In genomic region chr1:193539731-193540459, GRCh38 we compare ENCODE assay signal across 10 cellular contexts.
A peak's percentile ranks its signal among the peaks of the same experiment; 100 is the strongest.
DNase-seq lines count a peak whose midpoint lies in the region; ATAC-seq and TF ChIP-seq lines count a peak whose summit lies in the region.
"Had no signal": no experiment of that assay in that cellular context is flagged by ENCODE, and none has a peak within 500 bp of the region (broad histone marks: within the 10 kb centered on the region; RNA-seq: fewer than 3 reads in every experiment).

No MANE protein-coding gene starts in this region.

- DNase-seq in NOMO-1 treated with DMSO at 0.1 percent for 48 hours (lab: John Stamatoyannopoulos, UW; ENCODE audit: unreplicated experiment) (peak; percentile 26), NOMO-1 treated with dmso at 0.1 percent for 144 hours (lab: John Stamatoyannopoulos, UW; ENCODE audit: unreplicated experiment) (no peak), activated gamma-delta T cell treated with Interleukin-2 at 50 U/mL for 16 hours (no peak), brain microvascular endothelial cell (no peak), ecto neural progenitor cell (ENCODE audit: low spot score) (no peak)
- DNase-seq in T-helper 2 cell treated with Interferon-gamma antibody and Interleukin-4, amounts not matched to agents 5 μg/mL and 100 μg/mL, for 36 hours (ENCODE audit: low spot score), result peak; percentile 22
- DNase-seq in stimulated activated naive B cell treated with anti-CD40 and anti-IgM and Interleukin-4, amounts not matched to agents 10 μg/mL and 1 μg/mL and 100 μg/mL, for 72 hours, result peak; percentile 6
- DNase-seq: SJCRH30 had no signal

- in situ Hi-C loops in brain microvascular endothelial cell (cut with HindIII; ENCODE audit: low pct_ligation_motif_present, low sequenced_read_pairs), result no loop called here

- H3K27me3 ChIP-seq in brain microvascular endothelial cell (replicated peaks), result no peaks in the 10 kb centered on the region
- H3K27me3 ChIP-seq: SJCRH30 had no signal

- peak overlapping the region; percentile 70 for H3K4me3 Mint-ChIP-seq in T-helper 2 cell treated with Interferon-gamma antibody and Interleukin-4, amounts not matched to agents 5 μg/mL and 100 μg/mL, for 36 hours
- peak overlapping the region; percentile 74 to 81 for H3K4me3 Mint-ChIP-seq in stimulated activated naive B cell treated with anti-CD40 and anti-IgM and Interleukin-4, amounts not matched to agents 10 μg/mL and 1 μg/mL and 100 μg/mL, for 72 hours

- H3K4me3 ChIP-seq in brain microvascular endothelial cell (ENCODE audit: low read depth, low read length), result no peak overlapping the region
- H3K4me3 ChIP-seq: SJCRH30 had no signal

- no peaks in the 10 kb centered on the region for H3K27me3 Mint-ChIP-seq in T-helper 2 cell treated with Interferon-gamma antibody and Interleukin-4, amounts not matched to agents 5 μg/mL and 100 μg/mL, for 36 hours (ENCODE audit: low read depth)
- no peaks in the 10 kb centered on the region for H3K27me3 Mint-ChIP-seq in stimulated activated naive B cell treated with anti-CD40 and anti-IgM and Interleukin-4, amounts not matched to agents 10 μg/mL and 1 μg/mL and 100 μg/mL, for 72 hours

- TF ChIP-seq CTCF in brain microvascular endothelial cell (IDR thresholded peaks at IDR 0.05; ENCODE audit: low read depth, low read length, missing control alignments), result no peak

- peaks cover 46% of the 10 kb centered on the region for H3K4me1 Mint-ChIP-seq in T-helper 2 cell treated with Interferon-gamma antibody and Interleukin-4, amounts not matched to agents 5 μg/mL and 100 μg/mL, for 36 hours (ENCODE audit: low read depth)
- peaks cover 20 to 38% of the 10 kb centered on the region in 2 donors for H3K4me1 Mint-ChIP-seq in stimulated activated naive B cell treated with anti-CD40 and anti-IgM and Interleukin-4, amounts not matched to agents 10 μg/mL and 1 μg/mL and 100 μg/mL, for 72 hours

- H3K27ac ChIP-seq in brain microvascular endothelial cell, result no peak overlapping the region
- H3K27ac ChIP-seq: 22Rv1, SJCRH30 had no signal

- H3K36me3 ChIP-seq in brain microvascular endothelial cell (replicated peaks), result no peaks in the 10 kb centered on the region
- H3K36me3 ChIP-seq: SJCRH30 had no signal

- H3K9me3 Mint-ChIP-seq in T-helper 2 cell treated with Interferon-gamma antibody and Interleukin-4, amounts not matched to agents 5 μg/mL and 100 μg/mL, for 36 hours, result peaks cover 10% of the 10 kb centered on the region
- H3K9me3 Mint-ChIP-seq in stimulated activated naive B cell treated with anti-CD40 and anti-IgM and Interleukin-4, amounts not matched to agents 10 μg/mL and 1 μg/mL and 100 μg/mL, for 72 hours, result no peaks in the 10 kb centered on the region

- peaks cover 13% of the 10 kb centered on the region for H3K36me3 Mint-ChIP-seq in T-helper 2 cell treated with Interferon-gamma antibody and Interleukin-4, amounts not matched to agents 5 μg/mL and 100 μg/mL, for 36 hours (ENCODE audit: low read depth)
- no peaks in the 10 kb centered on the region for H3K36me3 Mint-ChIP-seq in stimulated activated naive B cell treated with anti-CD40 and anti-IgM and Interleukin-4, amounts not matched to agents 10 μg/mL and 1 μg/mL and 100 μg/mL, for 72 hours

- peak; percentile 55 for ATAC-seq in HG02885 (IDR thresholded peaks at IDR 0.05; ENCODE audit: poor library complexity, unreplicated experiment)
- peak; percentile 44 to 49 for ATAC-seq in stimulated activated naive B cell treated with anti-CD40 and anti-IgM and Interleukin-4, amounts not matched to agents 10 μg/mL and 1 μg/mL and 100 μg/mL, for 72 hours (replicated peaks)

- peak overlapping the region; percentile 96 for H3K27ac Mint-ChIP-seq in T-helper 2 cell treated with Interferon-gamma antibody and Interleukin-4, amounts not matched to agents 5 μg/mL and 100 μg/mL, for 36 hours
- H3K27ac Mint-ChIP-seq in stimulated activated naive B cell treated with anti-CD40 and anti-IgM and Interleukin-4, amounts not matched to agents 10 μg/mL and 1 μg/mL and 100 μg/mL, for 72 hours, result peak overlapping the region; percentile 37

Comparison
In these comparisons a context has a peak if more than half of its experiments do, and no peak if none do; other contexts are left out.
1. DNase-seq: peak in NOMO-1 treated with DMSO at 0.1 percent for 48 hours (single experiment), T-helper 2 cell treated with Interferon-gamma antibody and Interleukin-4, amounts not matched to agents 5 μg/mL and 100 μg/mL, for 36 hours (single experiment) and stimulated activated naive B cell treated with anti-CD40 and anti-IgM and Interleukin-4, amounts not matched to agents 10 μg/mL and 1 μg/mL and 100 μg/mL, for 72 hours (single experiment); none in NOMO-1 treated with dmso at 0.1 percent for 144 hours (single experiment), activated gamma-delta T cell treated with Interleukin-2 at 50 U/mL for 16 hours (single experiment), brain microvascular endothelial cell (single experiment) and ecto neural progenitor cell (single experiment).